In genomic region chr15:38130739-38131498, GRCh38 we compare ENCODE assay signal across 8 cellular contexts.
DNase-seq lines count a peak whose midpoint lies in the region; ATAC-seq and TF ChIP-seq lines count a peak whose summit lies in the region.

No MANE protein-coding gene starts in this region.

- H3K36me3 ChIP-seq in SK-N-SH (replicated peaks in 1 of 2; ENCODE audit: control insufficient read depth in 1 of 2, insufficient read depth in 2 of 2, low read length in 1 of 2) (no peaks in the 10 kb centered on the region), parathyroid adenoma (ENCODE audit: control insufficient read depth, insufficient read depth, low read length) (no peaks in the 10 kb centered on the region)

- peaks cover 28% of the 10 kb centered on the region for H3F3A ChIP-seq in SK-N-SH (replicated peaks; ENCODE audit: insufficient read depth)

- H3K4me1 ChIP-seq in SK-N-SH (ENCODE audit: control insufficient read depth in 1 of 2, insufficient read depth in 2 of 2, low read depth in 1 of 2, low read length in 1 of 2), result peaks cover 15 to 26% of the 10 kb centered on the region in 2 experiments
- H3K4me1 ChIP-seq in parathyroid adenoma, result no peaks in the 10 kb centered on the region

- POLR2A ChIA-PET in SK-N-SH (lab: Yijun Ruan, JAX), result no interaction called here

- H3K4me3 ChIP-seq in GM12864 (ENCODE audit: low read depth, low read length) (no peak overlapping the region; the same call in 1 of the 2 replicates), SK-N-SH (ENCODE audit: low read depth in 2 of 2, low read length in 1 of 2) (no peak overlapping the region; a peak in 1 of 4 replicates), foreskin fibroblast (ENCODE audit: low read depth in 1 of 2, low read length in 2 of 2) (peak overlapping the region; percentile 26 to 55), parathyroid adenoma (ENCODE audit: low read depth, low read length) (no peak overlapping the region)

- H3K9me3 ChIP-seq in SK-N-SH (no peaks in the 10 kb centered on the region), parathyroid adenoma (ENCODE audit: control insufficient read depth, low read length) (no peaks in the 10 kb centered on the region)

- peak; percentile 64 for ATAC-seq in HG02973 (IDR thresholded peaks at IDR 0.05; ENCODE audit: unreplicated experiment)

- no peaks in the 10 kb centered on the region for H3K79me2 ChIP-seq in SK-N-SH (ENCODE audit: insufficient read depth)
- H3K79me2 ChIP-seq in parathyroid adenoma, result no peaks in the 10 kb centered on the region

- peak overlapping the region; percentile 79 to 90 for H3K27ac ChIP-seq in SK-N-SH (ENCODE audit: low read depth in 2 of 2, low read length in 1 of 2)
- peak overlapping the region; percentile 75 for H3K27ac ChIP-seq in parathyroid adenoma

- TF ChIP-seq EP300 in SK-N-SH (IDR thresholded peaks at IDR 0.05; ENCODE audit: borderline replicate concordance in 1 of 2, low read depth in 1 of 2, low read length in 1 of 2), result no peak; a peak in 1 of 4 replicates

- no peak for TF ChIP-seq RAD21 in SK-N-SH (IDR thresholded peaks at IDR 0.05; ENCODE audit: low read length)

- 68% methylated on average over 9 of the region's 10 CpGs for WGBS in SK-N-SH (ENCODE audit: low lambda C conversion rate)

- H3K9ac ChIP-seq in SK-N-SH (peak overlapping the region; percentile 44; the same call in 1 of the 2 replicates), parathyroid adenoma (no peak overlapping the region)

- H3K4me2 ChIP-seq in SK-N-SH, result no peak overlapping the region
- no peak overlapping the region for H3K4me2 ChIP-seq in parathyroid adenoma (ENCODE audit: low read length)

- no peak for TF ChIP-seq CTCF in GM12864 (IDR thresholded peaks at IDR 0.05; ENCODE audit: low read depth, low read length, missing control alignments)
- no peak for TF ChIP-seq CTCF in SK-N-SH (IDR thresholded peaks at IDR 0.05)
- TF ChIP-seq CTCF in foreskin fibroblast (IDR thresholded peaks at IDR 0.05; ENCODE audit: low read depth, low read length), result no peak
- no peak for TF ChIP-seq CTCF in parathyroid adenoma (IDR thresholded peaks at IDR 0.05)

- H3K9me2 ChIP-seq in SK-N-SH, result no peaks in the 10 kb centered on the region; the same call in 1 of the 2 replicates

- CTCF ChIA-PET in SK-N-SH (lab: Yijun Ruan, JAX), result no interaction called here

- no peaks in the 10 kb centered on the region for H4K20me1 ChIP-seq in SK-N-SH (ENCODE audit: insufficient read depth)

- H3K27me3 ChIP-seq in SK-N-SH (ENCODE audit: insufficient read depth), result no peaks in the 10 kb centered on the region
- H3K27me3 ChIP-seq in parathyroid adenoma (ENCODE audit: control insufficient read depth, insufficient read depth, low read length), result no peaks in the 10 kb centered on the region

- peak; percentile 24 for DNase-seq in GM12864 (ENCODE audit: low read depth)
- peak; percentile 17 for DNase-seq in SK-N-SH
- peak; percentile 99 for DNase-seq in foreskin fibroblast
- DNase-seq in effector CD4-positive, alpha-beta T cell, result no peak
- DNase-seq in foreskin melanocyte, result no peak
- no peak for DNase-seq in stimulated activated CD4-positive, alpha-beta T cell treated with anti-CD3 and anti-CD28 coated beads, Interleukin-1b, Interleukin-23, amount 100 ng/mL, for 48 hours

- H2AFZ ChIP-seq in SK-N-SH (ENCODE audit: low read depth), result no peak overlapping the region
- H2AFZ ChIP-seq in parathyroid adenoma, result no peak overlapping the region

TF ChIP-seq in SK-N-SH, 30 proteins besides CTCF, POLR2A, EP300 and RAD21:
- no peak for TF ChIP-seq YY1 (IDR thresholded peaks at IDR 0.05; ENCODE audit: low read depth)
- TF ChIP-seq GABPA (IDR thresholded peaks at IDR 0.05; ENCODE audit: low read depth), result no peak
- TF ChIP-seq TCF12 (IDR thresholded peaks at IDR 0.05), result peak; percentile 64
- TF ChIP-seq CHD2 (IDR thresholded peaks at IDR 0.05; ENCODE audit: low read length, partially characterized antibody), result no peak

Comparison
In these comparisons a context has a peak if more than half of its experiments do, and no peak if none do; other contexts are left out.
1. DNase-seq: peak in GM12864 (single experiment), SK-N-SH (single experiment) and foreskin fibroblast (2 of 2); none in effector CD4-positive, alpha-beta T cell (single experiment), foreskin melanocyte (single experiment) and stimulated activated CD4-positive, alpha-beta T cell treated with anti-CD3 and anti-CD28 coated beads, Interleukin-1b, Interleukin-23, amount 100 ng/mL, for 48 hours (single experiment).
2. H3K4me3 ChIP-seq: peak in foreskin fibroblast (2 of 2); none in GM12864 (single experiment), SK-N-SH (0 of 2) and parathyroid adenoma (single experiment).